Comparison of ENCODE assay signal across 8 cellular contexts in genomic region chr7:112411186-112411795, GRCh38. TPM values are rescaled to one million over a fixed set of nuclear protein-coding genes. Genes with fewer than 3 reads are reported as not detected.
A peak's percentile ranks its signal among the peaks of the same experiment; 100 is the strongest.
DNase-seq lines count a peak whose midpoint lies in the region; ATAC-seq, FAIRE-seq and TF ChIP-seq lines count a peak whose summit lies in the region.

No MANE protein-coding gene starts in this region.

- H2BK5ac ChIP-seq in neuronal stem cell (ENCODE audit: low read length), result no peak overlapping the region

- H2BK15ac ChIP-seq in neuronal stem cell (ENCODE audit: low read length), result no peak overlapping the region

- peaks cover 14% of the 10 kb centered on the region for H3K27me3 Mint-ChIP-seq in activated CD8-positive, alpha-beta T cell treated with anti-CD3 and anti-CD28 coated beads for 36 hours

- no peaks in the 10 kb centered on the region for H3K9me3 ChIP-seq in neuronal stem cell (replicated peaks in 1 of 2; ENCODE audit: control insufficient read depth in 2 of 2, insufficient read depth in 1 of 2, low read depth in 1 of 2, low read length in 2 of 2)

- H2BK120ac ChIP-seq in neuronal stem cell (ENCODE audit: low read depth, low read length), result no peak overlapping the region

- H3K27ac ChIP-seq in neuronal stem cell (replicated peaks; ENCODE audit: low read length), result no peak overlapping the region

- CTCF ChIA-PET in activated CD8-positive, alpha-beta T cell treated with anti-CD3 and anti-CD28 coated beads for 36 hours (lab: Charles Lee), result no interaction called here

- no CpG with 5 or more reads among the region's 7 CpGs for WGBS in neuronal stem cell (ENCODE audit: extremely low coverage in 2 of 2, insufficient read length in 2 of 2, insufficient replicate concordance in 1 of 2), 2 donors

- no peak overlapping the region for H4K8ac ChIP-seq in neuronal stem cell (ENCODE audit: low read depth, low read length)

- no peak overlapping the region for H2AK5ac ChIP-seq in neuronal stem cell (ENCODE audit: low read depth, low read length)

- no peak for FAIRE-seq in GM19239 (lab: Jason Lieb, UNC)

- no peaks in the 10 kb centered on the region for H3K4me1 Mint-ChIP-seq in activated CD8-positive, alpha-beta T cell treated with anti-CD3 and anti-CD28 coated beads for 36 hours (ENCODE audit: low read depth)

- H3K4me1 ChIP-seq in neuronal stem cell (ENCODE audit: control insufficient read depth in 2 of 2, insufficient read depth in 1 of 2, low read depth in 1 of 2, low read length in 2 of 2), result no peaks in the 10 kb centered on the region

- H3K4ac ChIP-seq in neuronal stem cell (ENCODE audit: low read length), result no peak overlapping the region

- DNase-seq in GM12864 (ENCODE audit: low read depth) (no peak), NCI-H69 (lab: John Stamatoyannopoulos, UW) (peak; percentile 68), epithelial cell of esophagus (ENCODE audit: low read depth) (peak; percentile 50), neuronal stem cell (ENCODE audit: low spot score) (no peak), NCI-H187 treated with DMSO at 0.1 percent for 48 hours (lab: John Stamatoyannopoulos, UW) (no peak), KBM-7 (no peak), GM19239 (ENCODE audit: insufficient read length, low spot score) (no peak)
- DNase-seq in activated CD8-positive, alpha-beta T cell treated with anti-CD3 and anti-CD28 coated beads for 36 hours, result no peak

- TF ChIP-seq CTCF in GM12864 (IDR thresholded peaks at IDR 0.05; ENCODE audit: low read depth, low read length, missing control alignments) (peak; percentile 32), epithelial cell of esophagus (IDR thresholded peaks at IDR 0.05; ENCODE audit: insufficient read depth, low read depth, low read length, missing control alignments) (peak; percentile 78)
- no peak for TF ChIP-seq CTCF in activated CD8-positive, alpha-beta T cell treated with anti-CD3 and anti-CD28 coated beads for 36 hours (IDR thresholded peaks at IDR 0.05)

- no peaks in the 10 kb centered on the region for H3K9me3 Mint-ChIP-seq in activated CD8-positive, alpha-beta T cell treated with anti-CD3 and anti-CD28 coated beads for 36 hours

- H3K9ac ChIP-seq in neuronal stem cell (ENCODE audit: low read depth, low read length, poor library complexity), result no peak overlapping the region

- no peak overlapping the region for H3K27ac Mint-ChIP-seq in activated CD8-positive, alpha-beta T cell treated with anti-CD3 and anti-CD28 coated beads for 36 hours

- H2BK12ac ChIP-seq in neuronal stem cell (ENCODE audit: low read length), result no peak overlapping the region

- intact Hi-C loops in activated CD8-positive, alpha-beta T cell treated with anti-CD3 and anti-CD28 coated beads for 36 hours (cut with micrococcal nuclease), result no loop called here

- POLR2A ChIA-PET in activated CD8-positive, alpha-beta T cell treated with anti-CD3 and anti-CD28 coated beads for 36 hours (lab: Charles Lee), result no interaction called here

- no peaks in the 10 kb centered on the region for H3K79me1 ChIP-seq in neuronal stem cell (ENCODE audit: low read depth, low read length)

- H3K14ac ChIP-seq in neuronal stem cell (ENCODE audit: low read length), result no peak overlapping the region

- no peak overlapping the region for H3K4me2 ChIP-seq in neuronal stem cell (ENCODE audit: insufficient read depth, low read length, poor library complexity, severe bottlenecking)

- no peaks in the 10 kb centered on the region for H3K36me3 Mint-ChIP-seq in activated CD8-positive, alpha-beta T cell treated with anti-CD3 and anti-CD28 coated beads for 36 hours (ENCODE audit: low read depth)

- H3K4me3 ChIP-seq in GM12864 (ENCODE audit: low read depth, low read length) (no peak overlapping the region), epithelial cell of esophagus (ENCODE audit: low read length) (no peak overlapping the region), neuronal stem cell (ENCODE audit: low read length in 2 of 2) (no peak overlapping the region)

- no peaks in the 10 kb centered on the region for H3K36me3 ChIP-seq in neuronal stem cell (replicated peaks in 1 of 2; ENCODE audit: control insufficient read depth in 2 of 2, insufficient read depth in 2 of 2, low read length in 2 of 2)

- in situ Hi-C loops in KBM-7 (cut with MboI; ENCODE audit: low pct_unique_long_range_greater_than_20kb, low sequenced_read_pairs), result loop anchor here (25.0 kb wide), 1 partner anchor 649 kb away; no protein-coding TSS in a partner anchor

- no peak overlapping the region for H3K4me3 Mint-ChIP-seq in activated CD8-positive, alpha-beta T cell treated with anti-CD3 and anti-CD28 coated beads for 36 hours

- no peak overlapping the region for H3K18ac ChIP-seq in neuronal stem cell (ENCODE audit: low read length)

- no peaks in the 10 kb centered on the region for H3K27me3 ChIP-seq in neuronal stem cell (ENCODE audit: control insufficient read depth in 3 of 3, insufficient read depth in 3 of 3, low read depth in 1 of 3, low read length in 3 of 3)

- H4K91ac ChIP-seq in neuronal stem cell (ENCODE audit: low read depth, low read length, poor library complexity), result no peak overlapping the region

- no peak overlapping the region for H3K23ac ChIP-seq in neuronal stem cell (ENCODE audit: low read depth, low read length, poor library complexity)

- no peak for ATAC-seq in activated CD8-positive, alpha-beta T cell treated with anti-CD3 and anti-CD28 coated beads for 36 hours

- peak overlapping the region; percentile 36 for H2AFZ ChIP-seq in neuronal stem cell (ENCODE audit: low read length)

RNA-seq across cellular contexts. Expression of gene IFRD1, which starts 39.0 kb away (rescaled TPM):
- polyA plus RNA-seq in neuronal stem cell (2013, experiment 1 of 2), result 38.9 TPM
- polyA plus RNA-seq in neuronal stem cell (2013, experiment 2 of 2), result 38.4 TPM
- total RNA-seq in activated CD8-positive, alpha-beta T cell treated with anti-CD3 and anti-CD28 coated beads for 36 hours, result 10 to 100 TPM; 54.1 to 54.5 TPM

Comparison
In these comparisons a context has a peak if more than half of its experiments do, and no peak if none do; other contexts are left out.
1. DNase-seq: peak in NCI-H69 (single experiment) and epithelial cell of esophagus (single experiment); none in GM12864 (single experiment), neuronal stem cell (single experiment), NCI-H187 treated with DMSO at 0.1 percent for 48 hours (single experiment), activated CD8-positive, alpha-beta T cell treated with anti-CD3 and anti-CD28 coated beads for 36 hours (single experiment), KBM-7 (single experiment) and GM19239 (single experiment).